Comparison of ENCODE assay signal across 1 cellular context in genomic region chr9:87198716-87199115, GRCh38.
TF ChIP-seq lines count a peak whose summit lies in the region.

No MANE protein-coding gene starts in this region.

TF ChIP-seq in SK-N-SH treated with all-trans-retinoic acid at 6 μM for 48 hours, 23 proteins besides CTCF, POLR2A, EP300 and RAD21 (continued from another document):
- no peak for TF ChIP-seq PATZ1 (CRISPR knock-in tag; IDR thresholded peaks at IDR 0.05; ENCODE audit: borderline replicate concordance)
- TF ChIP-seq BACH2 (CRISPR knock-in tag; IDR thresholded peaks at IDR 0.05; ENCODE audit: borderline replicate concordance), result no peak
- no peak for TF ChIP-seq ZC3H10 (CRISPR knock-in tag; IDR thresholded peaks at IDR 0.05)
- TF ChIP-seq TSHZ2 (CRISPR knock-in tag; IDR thresholded peaks at IDR 0.05), result no peak
- no peak for TF ChIP-seq ISL1 (CRISPR knock-in tag; IDR thresholded peaks at IDR 0.05)
